Comparison of ENCODE assay signal across 19 cellular contexts in the genomic region with DNA sequence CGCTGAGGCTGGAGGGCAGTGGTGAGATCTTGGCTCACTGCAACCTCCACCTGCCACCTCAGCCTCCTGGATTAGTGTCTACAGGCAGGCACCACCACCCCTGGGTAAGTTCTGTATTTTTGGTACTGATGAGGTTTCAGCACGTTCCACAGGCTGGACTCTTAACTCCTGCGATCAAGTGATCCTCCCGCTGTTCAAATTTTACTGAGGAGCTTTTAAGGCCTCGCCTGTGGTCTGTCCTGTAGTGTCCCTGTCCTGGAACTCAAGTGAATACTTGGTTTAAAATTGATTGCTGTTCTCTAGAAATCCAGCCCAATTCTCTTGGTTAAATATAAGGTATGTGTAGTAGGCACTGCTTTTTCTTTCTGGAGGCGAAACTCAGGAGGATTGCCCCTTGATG.
"Had no signal": no experiment of that assay in that cellular context is flagged by ENCODE, and none has a peak within 500 bp of the region (broad histone marks: within the 10 kb centered on the region; RNA-seq: fewer than 3 reads in every experiment).

No MANE protein-coding gene starts in this region.

- H3K4me3 Mint-ChIP-seq: activated B cell treated with CpG ODN at 0.5 μM for 24 hours; activated CD4-positive, alpha-beta T cell treated with anti-CD3 and anti-CD28 coated beads, Interleukin-2, amount 10 ng/mL, durations not matched to agents 7 days and 5 days; central memory CD8-positive, alpha-beta T cell; dendritic cell treated with granulocyte-macrophage colony-stimulating factor and Interleukin-4, amounts not matched to agents 40 ng/mL and 50 ng/mL, for 4 days; natural killer cell; stimulated activated naive B cell treated with anti-CD40 and anti-IgM and Interleukin-4, amounts not matched to agents 10 μg/mL and 1 μg/mL and 100 μg/mL, for 72 hours; T-helper 1 cell treated with Interleukin-12 subunit alpha and Interleukin-12 subunit beta and Interleukin-4 antibody, amounts not matched to agents 30 μg/mL and 1 μg/mL, for 36 hours had no signal

- H3K36me3 Mint-ChIP-seq: natural killer cell had no signal

- H3K27me3 Mint-ChIP-seq: activated B cell treated with CpG ODN at 0.5 μM for 24 hours; activated CD4-positive, alpha-beta T cell treated with anti-CD3 and anti-CD28 coated beads, Interleukin-2, amount 10 ng/mL, durations not matched to agents 7 days and 5 days; central memory CD8-positive, alpha-beta T cell; dendritic cell treated with granulocyte-macrophage colony-stimulating factor and Interleukin-4, amounts not matched to agents 40 ng/mL and 50 ng/mL, for 4 days had no signal

- H3K9me3 Mint-ChIP-seq: central memory CD8-positive, alpha-beta T cell had no signal

- H3K4me1 Mint-ChIP-seq: activated B cell treated with CpG ODN at 0.5 μM for 24 hours; activated CD4-positive, alpha-beta T cell treated with anti-CD3 and anti-CD28 coated beads, Interleukin-2, amount 10 ng/mL, durations not matched to agents 7 days and 5 days; central memory CD8-positive, alpha-beta T cell; natural killer cell; stimulated activated naive B cell treated with anti-CD40 and anti-IgM and Interleukin-4, amounts not matched to agents 10 μg/mL and 1 μg/mL and 100 μg/mL, for 72 hours had no signal

- DNase-seq: activated B cell treated with CpG ODN at 0.5 μM for 24 hours; activated CD4-positive, alpha-beta T cell treated with anti-CD3 and anti-CD28 coated beads, Interleukin-2, amount 10 ng/mL, durations not matched to agents 7 days and 5 days; activated naive CD4-positive, alpha-beta T cell treated with anti-CD3 and anti-CD28 coated beads, Interleukin-2, amount 50 U/mL, for 16 hours; activated T-cell treated with anti-CD3 and anti-CD28 coated beads for 4 hours; adrenal gland; body of pancreas; foreskin melanocyte; heart right ventricle; lower lobe of right lung; natural killer cell; stimulated activated CD4-positive, alpha-beta T cell treated with anti-CD3 and anti-CD28 coated beads, Interleukin-2, amount 100 ng/mL, for 24 hours; stimulated activated naive B cell treated with anti-CD40 and anti-IgM and Interleukin-4, amounts not matched to agents 10 μg/mL and 1 μg/mL and 100 μg/mL, for 72 hours; transverse colon had no signal

- H3K27ac Mint-ChIP-seq: activated B cell treated with CpG ODN at 0.5 μM for 24 hours; activated CD4-positive, alpha-beta T cell treated with anti-CD3 and anti-CD28 coated beads, Interleukin-2, amount 10 ng/mL, durations not matched to agents 7 days and 5 days; activated T-helper 2 cell treated with anti-CD3 and anti-CD28 coated beads, Interferon-gamma antibody, Interleukin-2, Interleukin-4, amounts not matched to agents 10 μg/mL and 5 μg/mL and 100 μg/mL, durations not matched to agents 14 hours and 24 hours and 36 hours; dendritic cell treated with granulocyte-macrophage colony-stimulating factor and Interleukin-4, amounts not matched to agents 40 ng/mL and 50 ng/mL, for 4 days; natural killer cell; stimulated activated naive B cell treated with anti-CD40 and anti-IgM and Interleukin-4, amounts not matched to agents 10 μg/mL and 1 μg/mL and 100 μg/mL, for 72 hours; T-helper 1 cell treated with Interleukin-12 subunit alpha and Interleukin-12 subunit beta and Interleukin-4 antibody, amounts not matched to agents 30 μg/mL and 1 μg/mL, for 36 hours had no signal

- H3K9me3 ChIP-seq: lower lobe of right lung, prostate gland had no signal

- H3K27ac ChIP-seq: adrenal gland, body of pancreas, heart right ventricle, lower lobe of right lung, prostate gland, transverse colon had no signal

- ATAC-seq: body of pancreas; heart right ventricle; lower lobe of right lung; natural killer cell; sciatic nerve; stimulated activated naive B cell treated with anti-CD40 and anti-IgM and Interleukin-4, amounts not matched to agents 10 μg/mL and 1 μg/mL and 100 μg/mL, for 72 hours had no signal

- H3K27me3 ChIP-seq: adrenal gland, body of pancreas, heart right ventricle, transverse colon had no signal
